13 cellular contexts compared by ENCODE assay signal in genomic region chr20:9500121-9500911, GRCh38. TPM values are rescaled to one million over a fixed set of nuclear protein-coding genes. Genes with fewer than 3 reads are reported as not detected.
DNase-seq lines count a peak whose midpoint lies in the region; ATAC-seq, FAIRE-seq and TF ChIP-seq lines count a peak whose summit lies in the region.
"Had no signal": no experiment of that assay in that cellular context is flagged by ENCODE, and none has a peak within 500 bp of the region (broad histone marks: within the 10 kb centered on the region; RNA-seq: fewer than 3 reads in every experiment).

No MANE protein-coding gene starts in this region.

- peaks cover 2% of the 10 kb centered on the region for H3K27me3 ChIP-seq in BLaER1
- no peaks in the 10 kb centered on the region for H3K27me3 ChIP-seq in GM12878 (replicated peaks in 1 of 2; ENCODE audit: control insufficient read depth in 2 of 2, insufficient read depth in 2 of 2, low read length in 1 of 2)
- H3K27me3 ChIP-seq in PC-9 (ENCODE audit: insufficient read depth, low read depth) = peaks cover 32% of the 10 kb centered on the region; the same call in 1 of the 2 replicates
- no peaks in the 10 kb centered on the region for H3K27me3 ChIP-seq in CD8-positive, alpha-beta T cell (ENCODE audit: insufficient read depth, low read length)
- H3K27me3 ChIP-seq in CD4-positive, alpha-beta T cell (ENCODE audit: control insufficient read depth, insufficient read depth, low read length) = peaks cover under 1% of the 10 kb centered on the region

- CTCF ChIA-PET in GM12878 (lab: Yijun Ruan, JAX) (no interaction called here), PC-9 (lab: Charles Lee) (no interaction called here)
- CTCF ChIA-PET in CD8-positive, alpha-beta T cell (lab: Charles Lee) = interaction anchor here (1.0 kb wide), 1 partner anchor 8 kb away, joined by 3 read pairs; no protein-coding TSS in a partner anchor
- CTCF ChIA-PET in CD4-positive, alpha-beta T cell (lab: Charles Lee) = no interaction called here

- intact Hi-C loops in GM12878 (cut with micrococcal nuclease; ENCODE audit: unreplicated experiment) (no loop called here), PC-9 (cut with micrococcal nuclease; ENCODE audit: unreplicated experiment) (no loop called here)
- intact Hi-C loops in CD8-positive, alpha-beta T cell (cut with DNase I, micrococcal nuclease) = no loop called here
- intact Hi-C loops in CD4-positive, alpha-beta T cell (cut with DNase I, micrococcal nuclease) = no loop called here

- H3K4me3 ChIP-seq in BLaER1 (no peak overlapping the region), GM12878 (no peak overlapping the region), PC-9 (no peak overlapping the region)
- H3K4me3 ChIP-seq in CD8-positive, alpha-beta T cell (ENCODE audit: low read depth, low read length) = no peak overlapping the region
- H3K4me3 ChIP-seq: breast epithelium had no signal

- no peak overlapping the region for H3K27ac ChIP-seq in BLaER1
- no peak overlapping the region for H3K27ac ChIP-seq in GM12878 (ENCODE audit: control insufficient read depth, insufficient read depth)
- H3K27ac ChIP-seq in PC-9 = no peak overlapping the region
- no peak overlapping the region for H3K27ac ChIP-seq in CD8-positive, alpha-beta T cell (ENCODE audit: low read depth, low read length)
- H3K27ac ChIP-seq in CD4-positive, alpha-beta T cell (ENCODE audit: low read depth, low read length) = no peak overlapping the region
- H3K27ac ChIP-seq: breast epithelium had no signal

- no peak overlapping the region for H2AFZ ChIP-seq in GM12878 (ENCODE audit: control insufficient read depth, low read depth, low read length)
- H2AFZ ChIP-seq in PC-9 = no peak overlapping the region

- TF ChIP-seq POLR2A in GM12878 (IDR thresholded peaks at IDR 0.05; ENCODE audit: low read depth, low read length) = no peak

- ATAC-seq in GM19455 (IDR thresholded peaks at IDR 0.05; ENCODE audit: unreplicated experiment) = peak; percentile 78
- ATAC-seq in HG03442 (IDR thresholded peaks at IDR 0.05; ENCODE audit: unreplicated experiment) = peak; percentile 57
- peak; percentile 41; the same call in 1 of the 3 replicates for ATAC-seq in GM12878
- no peak for ATAC-seq in CD8-positive, alpha-beta T cell
- ATAC-seq in CD4-positive, alpha-beta T cell (ENCODE audit: poor library complexity) = no peak
- ATAC-seq: activated T-helper 17 cell treated with anti-CD3 and anti-CD28 coated beads, Interleukin-2, amount 50 U/mL, for 72 hours; WTC11 had no signal

- RAD21 ChIA-PET in GM12878 (lab: Charles Lee; ENCODE audit: unreplicated experiment) = no interaction called here

- no peak overlapping the region for H3K4me3 Mint-ChIP-seq in CD8-positive, alpha-beta T cell
- H3K4me3 Mint-ChIP-seq in CD4-positive, alpha-beta T cell = no peak overlapping the region
- H3K4me3 Mint-ChIP-seq: activated T-helper 17 cell treated with anti-CD3 and anti-CD28 coated beads, Interleukin-2, amount 50 U/mL, for 72 hours; nephron; WTC11 had no signal

- H3K36me3 Mint-ChIP-seq in CD8-positive, alpha-beta T cell = no peaks in the 10 kb centered on the region
- no peaks in the 10 kb centered on the region for H3K36me3 Mint-ChIP-seq in CD4-positive, alpha-beta T cell (ENCODE audit: low read depth)
- H3K36me3 Mint-ChIP-seq: WTC11 had no signal

- 0 out of 2 replicates have a peak, but pooled peaks cover 3% of the 10 kb centered on the region for H3K9me2 ChIP-seq in PC-9 (ENCODE audit: insufficient read depth)

- no peak for DNase-seq in GM12878 (ENCODE audit: low read depth, low spot score)
- DNase-seq in PC-9 = no peak
- DNase-seq in C1 segment of cervical spinal cord (lab: John Stamatoyannopoulos, UW) = no peak
- DNase-seq in CD8-positive, alpha-beta T cell = no peak
- no peak for DNase-seq in CD4-positive, alpha-beta T cell
- DNase-seq: NCI-H2081 treated with DMSO at 0.1 percent for 48 hours had no signal

- TF ChIP-seq EP300 in GM12878 (IDR thresholded peaks at IDR 0.05; ENCODE audit: borderline replicate concordance in 1 of 2, control insufficient read depth in 1 of 2, low read depth in 2 of 2, low read length in 2 of 2) = no peak

- SMC1A ChIA-PET in GM12878 (lab: Charles Lee; ENCODE audit: uncharacterized antibody, unreplicated experiment) = no interaction called here

- H4K20me1 ChIP-seq in BLaER1 = no peaks in the 10 kb centered on the region
- no peaks in the 10 kb centered on the region for H4K20me1 ChIP-seq in GM12878 (ENCODE audit: control insufficient read depth, insufficient read depth)
- H4K20me1 ChIP-seq in PC-9 (ENCODE audit: insufficient read depth) = no peaks in the 10 kb centered on the region

- H3K79me2 ChIP-seq in GM12878 (ENCODE audit: control insufficient read depth, insufficient read depth, low read length) (no peaks in the 10 kb centered on the region), PC-9 (ENCODE audit: low read depth) (no peaks in the 10 kb centered on the region)

- FAIRE-seq in GM12878 (lab: Jason Lieb, UNC) = no peak

- in situ Hi-C loops in GM12878 (cut with MboI) = no loop called here

- BruUV-seq in GM12878 (replicated peaks; lab: Mats Ljungman, UMichigan) (no TSS peak), PC-9 (replicated peaks; lab: Mats Ljungman, UMichigan) (no TSS peak)

- H3K27ac Mint-ChIP-seq in CD8-positive, alpha-beta T cell = no peak overlapping the region
- no peak overlapping the region for H3K27ac Mint-ChIP-seq in CD4-positive, alpha-beta T cell
- H3K27ac Mint-ChIP-seq: activated T-helper 17 cell treated with anti-CD3 and anti-CD28 coated beads, Interleukin-2, amount 50 U/mL, for 72 hours; nephron; WTC11 had no signal

- 19% methylated on average over 5 of the region's 5 CpGs for WGBS in GM12878 (ENCODE audit: insufficient coverage, insufficient replicate concordance, low lambda C conversion rate, missing lambda C conversion rate)

- TF ChIP-seq RAD21 in GM12878 (IDR thresholded peaks at IDR 0.05; ENCODE audit: insufficient read depth, low read depth, low read length) = no peak

- H3K36me3 ChIP-seq in BLaER1 = no peaks in the 10 kb centered on the region
- H3K36me3 ChIP-seq in GM12878 (ENCODE audit: control insufficient read depth in 2 of 2, insufficient read depth in 2 of 2, low read length in 1 of 2) = no peaks in the 10 kb centered on the region
- no peaks in the 10 kb centered on the region for H3K36me3 ChIP-seq in PC-9 (ENCODE audit: low read depth)
- no peaks in the 10 kb centered on the region for H3K36me3 ChIP-seq in CD8-positive, alpha-beta T cell (ENCODE audit: insufficient read depth, low read length)
- H3K36me3 ChIP-seq: breast epithelium had no signal

- H3K9ac ChIP-seq in BLaER1 (no peak overlapping the region), GM12878 (ENCODE audit: control insufficient read depth, insufficient read depth, low read length) (no peak overlapping the region)

- peaks cover 5% of the 10 kb centered on the region for H3K27me3 Mint-ChIP-seq in CD8-positive, alpha-beta T cell (ENCODE audit: low read depth)
- H3K27me3 Mint-ChIP-seq in CD4-positive, alpha-beta T cell = peaks cover 17% of the 10 kb centered on the region
- H3K27me3 Mint-ChIP-seq: activated T-helper 17 cell treated with anti-CD3 and anti-CD28 coated beads, Interleukin-2, amount 50 U/mL, for 72 hours had no signal

- H3K9me3 Mint-ChIP-seq in CD8-positive, alpha-beta T cell = no peaks in the 10 kb centered on the region
- no peaks in the 10 kb centered on the region for H3K9me3 Mint-ChIP-seq in CD4-positive, alpha-beta T cell
- H3K9me3 Mint-ChIP-seq: nephron had no signal

- peaks cover 15% of the 10 kb centered on the region; the same call in 1 of the 2 replicates for H3K4me1 ChIP-seq in BLaER1
- peaks cover 8% of the 10 kb centered on the region; the same call in 1 of the 2 replicates for H3K4me1 ChIP-seq in GM12878 (ENCODE audit: control insufficient read depth, insufficient read depth, low read length)
- no peaks in the 10 kb centered on the region for H3K4me1 ChIP-seq in PC-9 (replicated peaks; ENCODE audit: insufficient read depth)
- no peaks in the 10 kb centered on the region for H3K4me1 ChIP-seq in CD8-positive, alpha-beta T cell (ENCODE audit: insufficient read depth, low read length)
- H3K4me1 ChIP-seq: breast epithelium had no signal

- no peaks in the 10 kb centered on the region for H3F3A ChIP-seq in PC-9 (ENCODE audit: insufficient read depth, low read depth)

- POLR2A ChIA-PET in GM12878 (lab: Charles Lee) (no interaction called here), PC-9 (lab: Charles Lee; ENCODE audit: unreplicated experiment) (no interaction called here)
- POLR2A ChIA-PET in CD8-positive, alpha-beta T cell (lab: Charles Lee) = no interaction called here
- POLR2A ChIA-PET in CD4-positive, alpha-beta T cell (lab: Charles Lee) = no interaction called here

- H3K4me1 Mint-ChIP-seq in CD8-positive, alpha-beta T cell (ENCODE audit: low read depth) = no peaks in the 10 kb centered on the region
- no peaks in the 10 kb centered on the region for H3K4me1 Mint-ChIP-seq in CD4-positive, alpha-beta T cell (ENCODE audit: low read depth)
- H3K4me1 Mint-ChIP-seq: activated T-helper 17 cell treated with anti-CD3 and anti-CD28 coated beads, Interleukin-2, amount 50 U/mL, for 72 hours; nephron had no signal

- TF ChIP-seq CTCF in GM12878 (IDR thresholded peaks at IDR 0.05 in 2 of 3, conservative IDR thresholded peaks at IDR 0.05 in 1 of 3; ENCODE audit: control insufficient read depth in 2 of 3, extremely low read depth in 1 of 3, insufficient read depth in 1 of 3, low read depth in 3 of 3, low read length in 3 of 3) = no peak
- TF ChIP-seq CTCF in PC-9 (conservative IDR thresholded peaks at IDR 0.05) = no peak
- no peak for TF ChIP-seq CTCF in CD8-positive, alpha-beta T cell (IDR thresholded peaks at IDR 0.05)
- TF ChIP-seq CTCF in CD4-positive, alpha-beta T cell (IDR thresholded peaks at IDR 0.05) = no peak

- H3K9me3 ChIP-seq in BLaER1 (no peaks in the 10 kb centered on the region), GM12878 (replicated peaks; ENCODE audit: control insufficient read depth, insufficient read depth, low read length) (no peaks in the 10 kb centered on the region; the same call in 2 of the 3 replicates), PC-9 (ENCODE audit: insufficient read depth, low read depth) (no peaks in the 10 kb centered on the region)
- no peaks in the 10 kb centered on the region for H3K9me3 ChIP-seq in CD8-positive, alpha-beta T cell (ENCODE audit: low read length)
- H3K9me3 ChIP-seq in CD4-positive, alpha-beta T cell (ENCODE audit: control insufficient read depth, low read length) = no peaks in the 10 kb centered on the region
- H3K9me3 ChIP-seq: breast epithelium had no signal

- peak overlapping the region; percentile 22; the same call in 1 of the 2 replicates for H3K4me2 ChIP-seq in BLaER1
- peak overlapping the region; percentile 11; the same call in 1 of the 2 replicates for H3K4me2 ChIP-seq in GM12878 (ENCODE audit: control insufficient read depth, insufficient read depth)
- H3K4me2 ChIP-seq in PC-9 = no peak overlapping the region

RNA-seq across cellular contexts. Expression of gene LAMP5, which starts 14.1 kb away (rescaled TPM):
- not detected in 2 replicates for total RNA-seq in GM12878 (2013; cell fraction: nucleolus; rRNA removed)
- total RNA-seq in GM12878 (2014; rRNA removed) (0.16 and 0.56 TPM in 2 replicates), GM12878 (2014; rRNA removed; fragmentation: Illumina TruSeq; extraction: Trizol) (0.41 and 0.45 TPM in 2 replicates), GM12878 (2021) (0.29 and 0.54 TPM in 2 replicates), PC-9 (2021) (not detected in 2 replicates)
- 6.2 TPM for polyA plus RNA-seq in GM12878 (2011; ENCODE audit: low read depth)
- polyA plus RNA-seq in GM12878 (2011; rRNA removed) (not detected in 2 replicates), GM12878 (2014; fragmentation: Illumina TruSeq; extraction: Trizol) (0.29 and 0.54 TPM in 2 replicates), GM12878 (2014; fragmentation: Nextera tagmentation; extraction: Ambion mirVana) (under 1 TPM; 0.49 to 0.56 TPM), GM12878 (2014; rRNA removed) (0.40 and 0.49 TPM in 2 replicates), GM12878 (2016; fragmentation: Nextera tagmentation; extraction: Ambion mirVana) (under 1 TPM; 0.10 to 0.17 TPM)
- not detected in 2 replicates for polyA plus RNA-seq in GM12878 (2011; cell fraction: cytosol; rRNA removed)
- 0.06 TPM in 1 of 2 replicates, not detected in the other for polyA plus RNA-seq in GM12878 (2011; cell fraction: nucleus; rRNA removed)
- polyA plus RNA-seq in GM12878 (2012) = 6.3 and 9.8 TPM in 2 replicates
- not detected in 2 replicates for polyA minus RNA-seq in GM12878 (2011; rRNA and poly(A)+ RNA removed)
- not detected in 2 replicates for polyA minus RNA-seq in GM12878 (2011; cell fraction: cytosol; rRNA and poly(A)+ RNA removed)
- polyA minus RNA-seq in GM12878 (2011; cell fraction: nucleus; rRNA and poly(A)+ RNA removed) = not detected in 2 replicates
- not detected for total RNA-seq in CD8-positive, alpha-beta T cell
- total RNA-seq in CD4-positive, alpha-beta T cell = under 1 TPM in 1 of 2 experiments, not detected in 1; 0.11 TPM
- total RNA-seq: activated T-helper 17 cell treated with anti-CD3 and anti-CD28 coated beads, Interleukin-2, amount 50 U/mL, for 72 hours had no signal

Comparison
In these comparisons a context has a peak if more than half of its experiments do, and no peak if none do; other contexts are left out.
1. ATAC-seq: peak in GM19455 (single experiment), HG03442 (single experiment) and GM12878 (single experiment); none in CD8-positive, alpha-beta T cell (single experiment) and CD4-positive, alpha-beta T cell (single experiment).